In genomic region chr11:73241300-73241699, GRCh38 we compare ENCODE assay signal across 19 cellular contexts. TPM values are rescaled to one million over a fixed set of nuclear protein-coding genes. Genes with fewer than 3 reads are reported as not detected.
A peak's percentile ranks its signal among the peaks of the same experiment; 100 is the strongest.
DNase-seq lines count a peak whose midpoint lies in the region; ATAC-seq, FAIRE-seq and TF ChIP-seq lines count a peak whose summit lies in the region.
"Had no signal": no experiment of that assay in that cellular context is flagged by ENCODE, and none has a peak within 500 bp of the region (broad histone marks: within the 10 kb centered on the region; RNA-seq: fewer than 3 reads in every experiment).

No MANE protein-coding gene starts in this region.

- H3K4me2 ChIP-seq in H1 (ENCODE audit: insufficient read depth in 1 of 2, low read depth in 2 of 2, low read length in 2 of 2) = no peak overlapping the region
- H3K4me2 ChIP-seq: A549 had no signal

- H4K5ac ChIP-seq in H1 (ENCODE audit: insufficient read length, low read depth, low read length) = no peak overlapping the region

- no peak overlapping the region for H3K56ac ChIP-seq in H1 (replicated peaks; ENCODE audit: insufficient read length, low read depth, low read length)

- H3K36me3 ChIP-seq in H1 (ENCODE audit: control insufficient read depth in 2 of 4, insufficient read depth in 4 of 4, low read length in 3 of 4) (no peaks in the 10 kb centered on the region), psoas muscle (ENCODE audit: insufficient read depth in 1 of 2, low read depth in 1 of 2) (peaks cover 0 to 5% of the 10 kb centered on the region in 2 donors)
- H3K36me3 ChIP-seq: BE2C had no signal

- H3K27ac Mint-ChIP-seq in natural killer cell treated with Interleukin-12 subunit alpha and Interleukin-12 subunit beta and Interleukin-15 and Interleukin-18, amount 100 ng/mL, for 72 hours = no peak overlapping the region
- no peak overlapping the region for H3K27ac Mint-ChIP-seq in natural killer cell
- H3K27ac Mint-ChIP-seq in activated T-helper 17 cell treated with anti-CD3 and anti-CD28 coated beads, Interleukin-2, amount 50 U/mL, for 72 hours = no peak overlapping the region
- H3K27ac Mint-ChIP-seq: CD4-positive, alpha-beta memory T cell; GM23338; H9 had no signal

- POLR2A ChIA-PET in H1 (lab: Charles Lee; ENCODE audit: partially characterized antibody) = interaction anchor here (1.0 kb wide), 1 partner anchor 404 kb away, joined by 3 read pairs; no protein-coding TSS in a partner anchor

- FAIRE-seq in H1 (lab: Jason Lieb, UNC) = no peak
- FAIRE-seq: A549, GM12878, GM18507 had no signal

- no peak overlapping the region for H3K23ac ChIP-seq in H1 (ENCODE audit: insufficient read length)

- H4K20me1 ChIP-seq in H1 (replicated peaks in 1 of 2; ENCODE audit: control insufficient read depth in 1 of 2, insufficient read depth in 2 of 2, low read length in 2 of 2) = no peaks in the 10 kb centered on the region

- no peak overlapping the region for H4K91ac ChIP-seq in H1 (replicated peaks; ENCODE audit: insufficient read length, low read length)

- H3K36me3 Mint-ChIP-seq in natural killer cell treated with Interleukin-12 subunit alpha and Interleukin-12 subunit beta and Interleukin-15 and Interleukin-18, amount 100 ng/mL, for 72 hours = no peaks in the 10 kb centered on the region
- H3K36me3 Mint-ChIP-seq in natural killer cell = no peaks in the 10 kb centered on the region
- no peaks in the 10 kb centered on the region for H3K36me3 Mint-ChIP-seq in activated T-helper 17 cell treated with anti-CD3 and anti-CD28 coated beads, Interleukin-2, amount 50 U/mL, for 72 hours (ENCODE audit: low read depth)
- H3K36me3 Mint-ChIP-seq: CD4-positive, alpha-beta memory T cell had no signal

- H3K79me2 ChIP-seq in H1 (ENCODE audit: control insufficient read depth in 1 of 2, insufficient read depth in 2 of 2, low read length in 2 of 2) = no peaks in the 10 kb centered on the region

- H2BK20ac ChIP-seq in H1 (ENCODE audit: low read length) = peak overlapping the region; percentile 72; the same call in 1 of the 2 replicates

- no peak overlapping the region for H3K4me3 Mint-ChIP-seq in natural killer cell treated with Interleukin-12 subunit alpha and Interleukin-12 subunit beta and Interleukin-15 and Interleukin-18, amount 100 ng/mL, for 72 hours
- H3K4me3 Mint-ChIP-seq in natural killer cell = no peak overlapping the region
- no peak overlapping the region for H3K4me3 Mint-ChIP-seq in activated T-helper 17 cell treated with anti-CD3 and anti-CD28 coated beads, Interleukin-2, amount 50 U/mL, for 72 hours
- H3K4me3 Mint-ChIP-seq: CD4-positive, alpha-beta memory T cell; GM23338 had no signal

- no peaks in the 10 kb centered on the region for H3K9me3 ChIP-seq in H1 (ENCODE audit: insufficient read depth in 2 of 2, low read depth in 1 of 2, low read length in 1 of 2)
- H3K9me3 ChIP-seq in psoas muscle = no peaks in the 10 kb centered on the region
- H3K9me3 ChIP-seq: A549, BE2C had no signal

- peak overlapping the region; percentile 72; the same call in 1 of the 2 replicates for H2BK15ac ChIP-seq in H1 (ENCODE audit: low read length)

- H3K23me2 ChIP-seq in H1 (ENCODE audit: low read depth, low read length) = peaks cover 2% of the 10 kb centered on the region; the same call in 1 of the 2 replicates

- H3K4me1 ChIP-seq in H1 (replicated peaks in 1 of 4; ENCODE audit: control insufficient read depth in 3 of 4, insufficient read depth in 4 of 4, low read length in 3 of 4) (peaks cover 0 to 8% (median 3%) of the 10 kb centered on the region in 4 experiments; a peak in 3 of 7 replicates), psoas muscle (peaks cover 53% of the 10 kb centered on the region)

- H3K79me1 ChIP-seq in H1 (ENCODE audit: low read depth, low read length) = no peaks in the 10 kb centered on the region

- TF ChIP-seq CTCF in natural killer cell (IDR thresholded peaks at IDR 0.05) (no peak), H1 (IDR thresholded peaks at IDR 0.05; ENCODE audit: control extremely low read depth in 1 of 3, insufficient read depth in 1 of 3, low read depth in 1 of 3, low read length in 3 of 3) (no peak), psoas muscle (IDR thresholded peaks at IDR 0.05) (no peak)

- no peak for TF ChIP-seq POLR2A in H1 (IDR thresholded peaks at IDR 0.05; ENCODE audit: control extremely low read depth in 1 of 2, low read depth in 2 of 2, low read length in 2 of 2)

- H3K27me3 ChIP-seq in H1 (replicated peaks in 1 of 4; ENCODE audit: control insufficient read depth in 3 of 4, extremely low read depth in 1 of 4, insufficient read depth in 3 of 4, low read length in 3 of 4) (no peaks in the 10 kb centered on the region), psoas muscle (ENCODE audit: insufficient read depth in 3 of 3, low read length in 2 of 3) (no peaks in the 10 kb centered on the region)
- H3K27me3 ChIP-seq: BE2C had no signal

- no peak for TF ChIP-seq EP300 in H1 (IDR thresholded peaks at IDR 0.05; ENCODE audit: borderline replicate concordance in 1 of 2, low read depth in 2 of 2, low read length in 2 of 2)

- H3K4me3 ChIP-seq in H1 (ENCODE audit: extremely low read depth in 1 of 4, insufficient read depth in 2 of 4, low read depth in 3 of 4, low read length in 4 of 4) (no peak overlapping the region), psoas muscle (no peak overlapping the region)
- H3K4me3 ChIP-seq: A549, GM12878 had no signal

- DNase-seq in natural killer cell treated with Interleukin-12 subunit alpha and Interleukin-12 subunit beta and Interleukin-15 and Interleukin-18, amount 100 ng/mL, for 72 hours (ENCODE audit: low spot score) = peak; percentile 8
- DNase-seq in natural killer cell = no peak
- DNase-seq in H1 (ENCODE audit: low read depth in 1 of 2, low spot score in 2 of 2) = no peak
- peak in 1 of 2 donors; percentile 30 for DNase-seq in psoas muscle
- DNase-seq in NCI-H2107 (lab: John Stamatoyannopoulos, UW) = no peak
- DNase-seq: BE2C; CD4-positive, alpha-beta memory T cell; DMS79 had no signal

- no peak overlapping the region for H2BK12ac ChIP-seq in H1 (ENCODE audit: low read depth, low read length)

- no peak overlapping the region for H4K8ac ChIP-seq in H1 (ENCODE audit: extremely low read depth, insufficient read depth, low read length)

- peaks cover 0 to 6% of the 10 kb centered on the region in 2 donors for H3K4me1 Mint-ChIP-seq in natural killer cell treated with Interleukin-12 subunit alpha and Interleukin-12 subunit beta and Interleukin-15 and Interleukin-18, amount 100 ng/mL, for 72 hours (ENCODE audit: low read depth in 2 of 2)
- peaks cover 0 to 6% of the 10 kb centered on the region in 2 donors for H3K4me1 Mint-ChIP-seq in natural killer cell
- no peaks in the 10 kb centered on the region for H3K4me1 Mint-ChIP-seq in activated T-helper 17 cell treated with anti-CD3 and anti-CD28 coated beads, Interleukin-2, amount 50 U/mL, for 72 hours

- H2AK5ac ChIP-seq in H1 (ENCODE audit: low read depth, low read length) = peak overlapping the region; percentile 48; the same call in 1 of the 2 replicates

- H3K27me3 Mint-ChIP-seq in natural killer cell treated with Interleukin-12 subunit alpha and Interleukin-12 subunit beta and Interleukin-15 and Interleukin-18, amount 100 ng/mL, for 72 hours = peaks cover 0 to 5% of the 10 kb centered on the region in 2 donors
- peaks cover 0 to 3% of the 10 kb centered on the region in 2 donors for H3K27me3 Mint-ChIP-seq in natural killer cell (ENCODE audit: low read depth in 2 of 2)
- no peaks in the 10 kb centered on the region for H3K27me3 Mint-ChIP-seq in activated T-helper 17 cell treated with anti-CD3 and anti-CD28 coated beads, Interleukin-2, amount 50 U/mL, for 72 hours

- 93% methylated on average over 4 of the region's 4 CpGs; no CpG with 5 or more reads in 1 of the 2 experiments for WGBS in H1 (ENCODE audit: extremely low coverage in 1 of 2, insufficient coverage in 1 of 2, insufficient read length in 1 of 2, insufficient replicate concordance in 2 of 2, low coverage in 1 of 2, low lambda C conversion rate in 2 of 2, missing lambda C conversion rate in 1 of 2), 2 experiments
- WGBS in psoas muscle, 3 donors = 72 to 87% (median 83%) methylated on average over 4 of the region's 4 CpGs

- no peak overlapping the region for H2BK120ac ChIP-seq in H1 (replicated peaks; ENCODE audit: low read depth, low read length)

- H3K18ac ChIP-seq in H1 (ENCODE audit: extremely low read depth, low read length) = no peak overlapping the region

- no peak for ATAC-seq in natural killer cell treated with Interleukin-12 subunit alpha and Interleukin-12 subunit beta and Interleukin-15 and Interleukin-18, amount 100 ng/mL, for 72 hours
- ATAC-seq in natural killer cell (no peak), psoas muscle (no peak), HG03039 (IDR thresholded peaks at IDR 0.05; ENCODE audit: unreplicated experiment) (no peak)
- no peak for ATAC-seq in activated T-helper 17 cell treated with anti-CD3 and anti-CD28 coated beads, Interleukin-2, amount 50 U/mL, for 72 hours (replicated peaks)
- ATAC-seq: A549, GM12878, GM23338 had no signal

- intact Hi-C loops in natural killer cell (cut with micrococcal nuclease) (no loop called here), psoas muscle (cut with DNase I) (loop anchor here (2.0 to 5.0 kb wide), 3 partner anchors 34 to 54 kb away; no protein-coding TSS in a partner anchor)

- H3K14ac ChIP-seq in H1 (ENCODE audit: insufficient read length) = no peak overlapping the region

- no peak overlapping the region for H3K4ac ChIP-seq in H1 (replicated peaks; ENCODE audit: insufficient read length, low read depth, low read length)

- no peak for TF ChIP-seq RAD21 in H1 (IDR thresholded peaks at IDR 0.05 in 1 of 2, conservative IDR thresholded peaks at IDR 0.05 in 1 of 2; ENCODE audit: low read depth in 2 of 2, low read length in 2 of 2)

- no peak overlapping the region for H3K9ac ChIP-seq in H1 (replicated peaks in 1 of 4; ENCODE audit: extremely low read depth in 1 of 4, low read depth in 3 of 4, low read length in 3 of 4)

- H3K27ac ChIP-seq in H1 (ENCODE audit: low read depth, low read length) = no peak overlapping the region
- H3K27ac ChIP-seq in psoas muscle = peak overlapping the region; percentile 90
- H3K27ac ChIP-seq: C4-2B had no signal

- no peak overlapping the region for H2AFZ ChIP-seq in H1 (ENCODE audit: low read length)

- CTCF ChIA-PET in H1 (lab: Charles Lee; ENCODE audit: partially characterized antibody) = interaction anchor here (1.2 to 21.6 kb wide), 12 partner anchors 7 to 411 kb away, joined by 3 to 451 read pairs (median 14); partner anchors contain the start of genes P2RY2 and P2RY6

- no peak overlapping the region for H2BK5ac ChIP-seq in H1 (ENCODE audit: low read depth, low read length)

- H3K9me3 Mint-ChIP-seq in natural killer cell treated with Interleukin-12 subunit alpha and Interleukin-12 subunit beta and Interleukin-15 and Interleukin-18, amount 100 ng/mL, for 72 hours = no peaks in the 10 kb centered on the region
- H3K9me3 Mint-ChIP-seq in natural killer cell = no peaks in the 10 kb centered on the region
- H3K9me3 Mint-ChIP-seq in activated T-helper 17 cell treated with anti-CD3 and anti-CD28 coated beads, Interleukin-2, amount 50 U/mL, for 72 hours = no peaks in the 10 kb centered on the region
- H3K9me3 Mint-ChIP-seq: CD4-positive, alpha-beta memory T cell; GM23338; H9 had no signal

RNA-seq across cellular contexts. Expression of gene P2RY2, which starts 23.2 kb away (rescaled TPM):
- under 1 TPM in 1 of 2 donors, not detected in 1; 0.20 TPM for total RNA-seq in natural killer cell treated with Interleukin-12 subunit alpha and Interleukin-12 subunit beta and Interleukin-15 and Interleukin-18, amount 100 ng/mL, for 72 hours
- total RNA-seq in natural killer cell (1 to 10 TPM in 1 of 3 donors, under 1 TPM in 2; 0.27 to 1.0 (median 0.90) TPM), psoas muscle (10 to 100 TPM; 18.7 to 90.9 (median 43.8) TPM)
- 1.0 and 1.2 TPM in 2 replicates for total RNA-seq in H1 (2021; fragmentation: NEBNext Ultra II Directional; extraction: Animal tissue kit (Norgen Biotek cat#: 25700))
- polyA plus RNA-seq in H1 (2011; rRNA removed) (1.5 and 2.6 TPM in 2 replicates), psoas muscle (10 to 100 TPM; 43.8 to 50.9 (median 44.9) TPM)
- 1.4 TPM for polyA plus RNA-seq in H1 (2011; cell fraction: cytosol; rRNA removed)
- 1.6 TPM for polyA plus RNA-seq in H1 (2011; cell fraction: nucleus; rRNA removed)
- 0.21 to 0.75 TPM (median 0.57 TPM) in 4 replicates for polyA plus RNA-seq in H1 (2012, experiment 1 of 2)
- polyA plus RNA-seq in H1 (2012, experiment 2 of 2) = 0.63 TPM
- 0.93 TPM for polyA plus RNA-seq in H1 (2013, experiment 1 of 2)
- polyA plus RNA-seq in H1 (2013, experiment 2 of 2) = 0.85 TPM
- 1.4 and 1.5 TPM in 2 replicates for polyA minus RNA-seq in H1 (2011; rRNA and poly(A)+ RNA removed)
- polyA minus RNA-seq in H1 (2011; cell fraction: cytosol; rRNA and poly(A)+ RNA removed) = 0.66 TPM
- 2.7 TPM for polyA minus RNA-seq in H1 (2011; cell fraction: nucleus; rRNA and poly(A)+ RNA removed)
- not detected for total RNA-seq in activated T-helper 17 cell treated with anti-CD3 and anti-CD28 coated beads, Interleukin-2, amount 50 U/mL, for 72 hours
- total RNA-seq: CD4-positive, alpha-beta memory T cell; G401 had no signal
- polyA plus RNA-seq: AG04450; CD4-positive, alpha-beta memory T cell had no signal

RNA-seq across cellular contexts. Expression of gene P2RY6, which starts 30.8 kb away (rescaled TPM):
- not detected for total RNA-seq in natural killer cell treated with Interleukin-12 subunit alpha and Interleukin-12 subunit beta and Interleukin-15 and Interleukin-18, amount 100 ng/mL, for 72 hours
- total RNA-seq in natural killer cell (under 1 TPM in 2 of 3 donors, not detected in 1; 0.24 to 0.40 TPM), psoas muscle (1 to 10 TPM in 3 of 4 donors, under 1 TPM in 1; 0.96 to 2.5 (median 1.5) TPM)
- not detected in 2 replicates for total RNA-seq in H1 (2021; fragmentation: NEBNext Ultra II Directional; extraction: Animal tissue kit (Norgen Biotek cat#: 25700))
- polyA plus RNA-seq in H1 (2011; rRNA removed) (0.15 and 0.20 TPM in 2 replicates), psoas muscle (1 to 10 TPM in 2 of 3 donors, under 1 TPM in 1; 0.59 to 1.6 (median 1.2) TPM)
- polyA plus RNA-seq in H1 (2011; cell fraction: cytosol; rRNA removed) = 0.26 TPM
- 0.13 TPM for polyA plus RNA-seq in H1 (2011; cell fraction: nucleus; rRNA removed)
- polyA plus RNA-seq in H1 (2012, experiment 1 of 2) = 0.09 to 0.11 TPM in 2 of 4 replicates, not detected in the others
- not detected for polyA plus RNA-seq in H1 (2012, experiment 2 of 2)
- 0.18 TPM for polyA plus RNA-seq in H1 (2013, experiment 1 of 2)
- polyA plus RNA-seq in H1 (2013, experiment 2 of 2) = 0.07 TPM
- 0.17 and 0.32 TPM in 2 replicates for polyA minus RNA-seq in H1 (2011; rRNA and poly(A)+ RNA removed)
- polyA minus RNA-seq in H1 (2011; cell fraction: cytosol; rRNA and poly(A)+ RNA removed) = not detected
- not detected for polyA minus RNA-seq in H1 (2011; cell fraction: nucleus; rRNA and poly(A)+ RNA removed)
- total RNA-seq in activated T-helper 17 cell treated with anti-CD3 and anti-CD28 coated beads, Interleukin-2, amount 50 U/mL, for 72 hours = not detected
- total RNA-seq: G401, GM23338, H9, HT-29 had no signal
- polyA plus RNA-seq: AG04450; CD4-positive, alpha-beta memory T cell; GM23338 had no signal
